1 cellular context compared by ENCODE assay signal in genomic region chr2:73239776-73240175, GRCh38.
TF ChIP-seq lines count a peak whose summit lies in the region.

No MANE protein-coding gene starts in this region.

TF ChIP-seq in GM23338, 12 proteins besides CTCF, POLR2A, EP300 and RAD21 (continued from another document):
- TF ChIP-seq ZNF462 (CRISPR knock-in tag; IDR thresholded peaks at IDR 0.05) = no peak
- no peak for TF ChIP-seq CREB1 (CRISPR knock-in tag; IDR thresholded peaks at IDR 0.05; ENCODE audit: low read depth)
